ENCODE assay signal across 8 cellular contexts in genomic region chr19:796692-797527, GRCh38. TPM values are rescaled to one million over a fixed set of nuclear protein-coding genes. Genes with fewer than 3 reads are reported as not detected.
DNase-seq lines count a peak whose midpoint lies in the region; ATAC-seq and TF ChIP-seq lines count a peak whose summit lies in the region.

Gene PTBP1 (plus strand): TSS chr19:797452. CDS start chr19:797498, 46 bp downstream.

- peak within 1 kb of the TSS; percentile 98 for H3K27ac Mint-ChIP-seq in osteocyte (ENCODE audit: unreplicated experiment)

- peak within 1 kb of the TSS; percentile 89 for H3K4me3 Mint-ChIP-seq in osteocyte (ENCODE audit: unreplicated experiment)

- peaks cover 40% of the 10 kb centered on the region for H3K4me1 Mint-ChIP-seq in osteocyte (ENCODE audit: unreplicated experiment)

- DNase-seq in GM12864 (ENCODE audit: low read depth) (peak; percentile 100), NCI-H1417 (lab: John Stamatoyannopoulos, UW) (peak; percentile 100), SW 1271 (lab: John Stamatoyannopoulos, UW) (peak; percentile 98 to 99), head of caudate nucleus (peak; percentile 99 to 100 (median 100)), osteocyte (ENCODE audit: extremely low spot score, unreplicated experiment) (peak; percentile 100)
- DNase-seq in activated naive CD8-positive, alpha-beta T cell treated with anti-CD3 and anti-CD28 coated beads, Interleukin-2, amount 50 U/mL, for 16 hours (ENCODE audit: low read depth, low spot score): peak; percentile 98

- H3K27me3 ChIP-seq in thymus (ENCODE audit: control insufficient read depth, insufficient read depth): no peaks in the 10 kb centered on the region

- H3K36me3 ChIP-seq in thymus (ENCODE audit: control insufficient read depth, insufficient read depth): peaks cover 23% of the 10 kb centered on the region

- H3K36me3 Mint-ChIP-seq in osteocyte (ENCODE audit: unreplicated experiment): peaks cover 13% of the 10 kb centered on the region

- intact Hi-C loops in head of caudate nucleus (cut with DNase I): loop anchor here (5.0 to 10.0 kb wide), 2 partner anchors 95 to 132 kb away; partner anchors contain the start of genes MED16, RNF126 and RNU6-9

- ATAC-seq in HG02759 (IDR thresholded peaks at IDR 0.05; ENCODE audit: unreplicated experiment): peak; percentile 72

- no peaks in the 10 kb centered on the region for H3K9me3 Mint-ChIP-seq in osteocyte (ENCODE audit: unreplicated experiment)

- peak within 1 kb of the TSS; percentile 97 for H3K27ac ChIP-seq in thymus (ENCODE audit: low read depth)

- peaks cover 14% of the 10 kb centered on the region for H3K4me1 ChIP-seq in thymus (ENCODE audit: control insufficient read depth, insufficient read depth, low read length)

- no peaks in the 10 kb centered on the region for H3K9me3 ChIP-seq in thymus (ENCODE audit: control insufficient read depth)

- H3K4me3 ChIP-seq in GM12864 (ENCODE audit: low read depth, low read length) (peak within 1 kb of the TSS; percentile 99), thymus (ENCODE audit: low read length) (peak within 1 kb of the TSS; percentile 97)

- H3K27me3 Mint-ChIP-seq in osteocyte (ENCODE audit: unreplicated experiment): no peaks in the 10 kb centered on the region

- WGBS in thymus: under 1% methylated on average over 83 of the region's 83 CpGs

- no peak for TF ChIP-seq CTCF in GM12864 (IDR thresholded peaks at IDR 0.05; ENCODE audit: low read depth, low read length, missing control alignments)
- TF ChIP-seq CTCF in osteocyte (IDR thresholded peaks at IDR 0.05): peak; percentile 26

RNA-seq across cellular contexts. Expression of gene PTBP1, which starts in this region (rescaled TPM):
- total RNA-seq in osteocyte: 339 and 370 TPM in 2 replicates
- 129 TPM for polyA plus RNA-seq in thymus

Comparison
In these comparisons a context has a peak if more than half of its experiments do, and no peak if none do; other contexts are left out.
1. Peak in every context shown above with its lines: DNase-seq, ATAC-seq, H3K4me3 ChIP-seq and H3K27ac ChIP-seq.